9 cellular contexts compared by ENCODE assay signal in the genomic region with DNA sequence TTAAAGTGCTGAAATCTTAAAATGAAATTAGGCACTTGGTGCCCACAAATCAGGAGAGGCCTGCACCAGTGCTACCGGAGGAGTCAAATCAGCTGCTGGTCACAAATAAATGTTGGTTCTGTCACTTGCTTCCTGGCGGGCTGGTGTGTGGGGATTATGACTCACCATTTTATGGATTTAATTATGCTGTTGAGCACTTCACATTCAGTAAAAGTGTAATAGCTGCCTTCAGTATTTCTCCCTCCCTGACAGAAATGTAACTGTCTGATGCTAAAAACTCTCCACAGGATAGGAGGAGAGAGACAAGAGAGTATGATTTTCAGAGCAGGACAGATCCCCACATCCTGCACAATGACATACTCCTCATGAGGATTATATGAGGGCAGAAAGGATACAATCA.
DNase-seq lines count a peak whose midpoint lies in the region; ATAC-seq and TF ChIP-seq lines count a peak whose summit lies in the region.
"Had no signal": no experiment of that assay in that cellular context is flagged by ENCODE, and none has a peak within 500 bp of the region (broad histone marks: within the 10 kb centered on the region; RNA-seq: fewer than 3 reads in every experiment).

No MANE protein-coding gene starts in this region.

- TF ChIP-seq CTCF in heart right ventricle (IDR thresholded peaks at IDR 0.05) = no peak
- TF ChIP-seq CTCF in right atrium auricular region (IDR thresholded peaks at IDR 0.05) = no peak
- no peak for TF ChIP-seq CTCF in fibroblast of pulmonary artery (IDR thresholded peaks at IDR 0.05; ENCODE audit: low read length, missing control alignments)
- no peak for TF ChIP-seq CTCF in PC-9 (conservative IDR thresholded peaks at IDR 0.05)

- H2AFZ ChIP-seq in PC-9 = no peak overlapping the region

- intact Hi-C loops in heart right ventricle (cut with DNase I) (no loop called here), aorta (cut with DNase I) (no loop called here), PC-9 (cut with micrococcal nuclease; ENCODE audit: unreplicated experiment) (no loop called here)

- ATAC-seq in heart right ventricle (peak in 5 of 8 donors; percentile 24 to 67 (median 42)), aorta (ENCODE audit: low FRiP score) (peak; percentile 52)

- H3K27ac ChIP-seq in heart right ventricle (no peak overlapping the region), right atrium auricular region (no peak overlapping the region), aorta (ENCODE audit: low read depth in 1 of 2, low read length in 2 of 2) (no peak overlapping the region), PC-9 (no peak overlapping the region)

- H3K36me3 ChIP-seq in heart right ventricle (peaks cover 0 to 10% (median 0%) of the 10 kb centered on the region in 9 donors), right atrium auricular region (no peaks in the 10 kb centered on the region), aorta (ENCODE audit: control insufficient read depth in 1 of 2, insufficient read depth in 2 of 2, low read length in 1 of 2) (no peaks in the 10 kb centered on the region), PC-9 (ENCODE audit: low read depth) (no peaks in the 10 kb centered on the region)

- H3K9me2 ChIP-seq in PC-9 (ENCODE audit: insufficient read depth) = no peaks in the 10 kb centered on the region

- POLR2A ChIA-PET in PC-9 (lab: Charles Lee; ENCODE audit: unreplicated experiment) = no interaction called here

- DNase-seq in heart right ventricle = no peak
- no peak for DNase-seq in right atrium auricular region (ENCODE audit: low spot score)
- peak; percentile 17 for DNase-seq in NCI-H524 treated with DMSO at 0.1 percent for 48 hours (lab: John Stamatoyannopoulos, UW)
- DNase-seq in fibroblast of pulmonary artery (ENCODE audit: low read depth) = peak; percentile 4
- no peak for DNase-seq in aorta
- DNase-seq in PC-9 = no peak
- no peak for DNase-seq in hepatic stellate cell (ENCODE audit: low spot score)
- DNase-seq in cerebellar cortex (ENCODE audit: low spot score) = no peak
- DNase-seq: kidney had no signal

- no peaks in the 10 kb centered on the region for H3K79me2 ChIP-seq in PC-9 (ENCODE audit: low read depth)

- H4K20me1 ChIP-seq in PC-9 (ENCODE audit: insufficient read depth) = no peaks in the 10 kb centered on the region

- H3K9me3 ChIP-seq in heart right ventricle = peaks cover 0 to 1% (median 0%) of the 10 kb centered on the region in 11 donors
- H3K9me3 ChIP-seq in right atrium auricular region = no peaks in the 10 kb centered on the region
- H3K9me3 ChIP-seq in aorta (ENCODE audit: control insufficient read depth, low read length) = no peaks in the 10 kb centered on the region
- H3K9me3 ChIP-seq in PC-9 (ENCODE audit: insufficient read depth, low read depth) = no peaks in the 10 kb centered on the region

- no peak overlapping the region for H3K4me2 ChIP-seq in PC-9

- H3F3A ChIP-seq in PC-9 (ENCODE audit: insufficient read depth, low read depth) = no peaks in the 10 kb centered on the region

- 72 to 73% methylated on average over 2 of the region's 2 CpGs for WGBS in heart right ventricle, 2 donors
- 33 to 51% methylated on average over 2 of the region's 2 CpGs for WGBS in aorta, 2 donors

- H3K4me1 ChIP-seq in heart right ventricle (peaks cover 0 to 37% (median 17%) of the 10 kb centered on the region in 9 donors), right atrium auricular region (peaks cover 0 to 21% of the 10 kb centered on the region in 2 donors), aorta (ENCODE audit: control insufficient read depth in 1 of 2, insufficient read depth in 2 of 2, low read length in 2 of 2) (peaks cover 2 to 4% of the 10 kb centered on the region in 2 donors), PC-9 (replicated peaks; ENCODE audit: insufficient read depth) (no peaks in the 10 kb centered on the region)

- H3K4me3 ChIP-seq in heart right ventricle (no peak overlapping the region), right atrium auricular region (no peak overlapping the region), fibroblast of pulmonary artery (replicated peaks; ENCODE audit: low read depth, low read length) (no peak overlapping the region), aorta (ENCODE audit: low read length in 2 of 2) (no peak overlapping the region), PC-9 (no peak overlapping the region)

- CTCF ChIA-PET in PC-9 (lab: Charles Lee) = interaction anchor here (0.5 kb wide), 1 partner anchor 796 kb away, joined by 5 read pairs; no protein-coding TSS in a partner anchor

- H3K27me3 ChIP-seq in heart right ventricle (no peaks in the 10 kb centered on the region), right atrium auricular region (no peaks in the 10 kb centered on the region), aorta (ENCODE audit: control insufficient read depth in 1 of 2, insufficient read depth in 2 of 2, low read length in 1 of 2) (no peaks in the 10 kb centered on the region), PC-9 (ENCODE audit: insufficient read depth, low read depth) (no peaks in the 10 kb centered on the region)

- no TSS peak for BruUV-seq in PC-9 (replicated peaks; lab: Mats Ljungman, UMichigan)

Comparison
In these comparisons a context has a peak if more than half of its experiments do, and no peak if none do; other contexts are left out.
1. DNase-seq: peak in NCI-H524 treated with DMSO at 0.1 percent for 48 hours (single experiment) and fibroblast of pulmonary artery (single experiment); none in heart right ventricle (0 of 2), right atrium auricular region (single experiment), aorta (0 of 2), PC-9 (0 of 2), hepatic stellate cell (single experiment) and cerebellar cortex (single experiment).